8 cellular contexts compared by ENCODE assay signal in genomic region chr13:23579072-23579885, GRCh38. TPM values are rescaled to one million over a fixed set of nuclear protein-coding genes. Genes with fewer than 3 reads are reported as not detected.
DNase-seq lines count a peak whose midpoint lies in the region; ATAC-seq and TF ChIP-seq lines count a peak whose summit lies in the region.

No MANE protein-coding gene starts in this region.

- POLR2A ChIA-PET in WTC11 (lab: Charles Lee), result no interaction called here

- CTCF ChIA-PET in WTC11 (lab: Charles Lee), result interaction anchor here (0.5 to 1.8 kb wide), 20 partner anchors 9 to 1365 kb away, joined by 3 to 12 read pairs (median 3); no protein-coding TSS in a partner anchor

- DNase-seq in DMS79 treated with DMSO at 0.1 percent for 48 hours (lab: John Stamatoyannopoulos, UW), result peak; percentile 28
- DNase-seq in DMS79 (lab: John Stamatoyannopoulos, UW), result no peak
- peak; percentile 18 for DNase-seq in NCI-H2107 treated with DMSO at 0.1 percent for 48 hours (lab: John Stamatoyannopoulos, UW; ENCODE audit: unreplicated experiment)
- peak; percentile 95 for DNase-seq in WTC11 (ENCODE audit: low spot score)
- peak; percentile 86 to 87 for DNase-seq in cardiac fibroblast (ENCODE audit: low read depth in 2 of 2)
- peak; percentile 97 for DNase-seq in islet precursor cell
- peak; percentile 89 to 91 for DNase-seq in stimulated activated CD4-positive, alpha-beta T cell treated with anti-CD3 and anti-CD28 coated beads, Interleukin-12 subunit alpha, Interleukin-12 subunit beta, amount 100 ng/mL, for 24 hours (ENCODE audit: low read depth in 2 of 2)

- no peaks in the 10 kb centered on the region for H3K36me3 Mint-ChIP-seq in WTC11

- H3K27ac Mint-ChIP-seq in WTC11, result no peak overlapping the region

- TF ChIP-seq CTCF in WTC11 (IDR thresholded peaks at IDR 0.05), result no peak
- no peak for TF ChIP-seq CTCF in cardiac fibroblast (IDR thresholded peaks at IDR 0.05; ENCODE audit: low read depth, low read length)

- H3K4me1 Mint-ChIP-seq in WTC11, result peaks cover 19% of the 10 kb centered on the region

- peaks cover 48% of the 10 kb centered on the region for H3K27me3 Mint-ChIP-seq in WTC11 (ENCODE audit: low read depth)

- H3K4me3 ChIP-seq in cardiac fibroblast (replicated peaks in 1 of 2; ENCODE audit: low read depth in 2 of 2, low read length in 2 of 2), result peak overlapping the region; percentile 78 to 94

- ATAC-seq in HG02885 (IDR thresholded peaks at IDR 0.05; ENCODE audit: poor library complexity, unreplicated experiment), result peak; percentile 88
- peak; percentile 94 for ATAC-seq in WTC11

- H3K9me3 Mint-ChIP-seq in WTC11, result no peaks in the 10 kb centered on the region

- H3K4me3 Mint-ChIP-seq in WTC11, result peak overlapping the region; percentile 74

TF ChIP-seq in WTC11, 78 proteins besides CTCF, POLR2A, EP300 and RAD21:
- TF ChIP-seq SP1 (CRISPR knock-in tag; conservative IDR thresholded peaks at IDR 0.05) (peak; percentile 71), E2F1 (CRISPR knock-in tag; IDR thresholded peaks at IDR 0.05) (no peak), ARID4B (CRISPR knock-in tag; IDR thresholded peaks at IDR 0.05; ENCODE audit: borderline replicate concordance) (0 out of 2 replicates have a peak, but pooled peaks have one; percentile 26), MAX (CRISPR knock-in tag; IDR thresholded peaks at IDR 0.05) (0 out of 2 replicates have a peak, but pooled peaks have one; percentile 33), E2F5 (CRISPR knock-in tag; IDR thresholded peaks at IDR 0.05) (peak; percentile 31; the same call in 1 of the 2 replicates), HMGXB4 (CRISPR knock-in tag; IDR thresholded peaks at IDR 0.05) (peak; percentile 45; the same call in 1 of the 2 replicates), USF1 (CRISPR knock-in tag; IDR thresholded peaks at IDR 0.05) (0 out of 2 replicates have a peak, but pooled peaks have one; percentile 24), GRHL2 (CRISPR knock-in tag; IDR thresholded peaks at IDR 0.05; ENCODE audit: insufficient replicate concordance, severe bottlenecking) (no peak)

RNA-seq across cellular contexts. Expression of gene TNFRSF19, which starts 9.1 kb away (rescaled TPM):
- total RNA-seq in WTC11 (2021), result 0.20 to 0.27 TPM (median 0.23 TPM) in 3 replicates
